Comparison of ENCODE assay signal across 12 cellular contexts in the genomic region with DNA sequence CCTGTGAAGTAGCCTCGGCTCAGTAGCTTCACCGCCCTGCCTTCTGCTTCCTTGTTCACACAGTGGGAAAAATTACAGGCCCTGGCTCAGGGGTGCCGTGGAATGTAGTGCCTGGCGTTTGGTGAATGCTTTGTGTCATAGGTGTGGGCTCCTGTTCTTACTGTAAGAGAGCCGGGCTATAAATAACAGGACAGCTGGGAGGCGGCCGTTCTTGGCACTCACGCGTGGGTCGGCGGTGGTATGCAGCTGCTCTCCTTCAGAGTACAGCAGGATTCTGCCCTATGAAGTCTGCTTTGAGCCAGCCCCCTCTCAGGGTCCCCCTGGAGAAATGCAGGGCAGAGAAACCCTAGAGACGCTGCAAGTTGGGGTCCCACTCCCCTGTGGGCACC.
DNase-seq lines count a peak whose midpoint lies in the region; ATAC-seq and TF ChIP-seq lines count a peak whose summit lies in the region.
"Had no signal": no experiment of that assay in that cellular context is flagged by ENCODE, and none has a peak within 500 bp of the region (broad histone marks: within the 10 kb centered on the region; RNA-seq: fewer than 3 reads in every experiment).

No MANE protein-coding gene starts in this region.

- no peak for TF ChIP-seq CTCF in fibroblast of the aortic adventitia (IDR thresholded peaks at IDR 0.05; ENCODE audit: insufficient read depth, low read length)
- TF ChIP-seq CTCF in mucosa of descending colon (IDR thresholded peaks at IDR 0.05): no peak

- no peaks in the 10 kb centered on the region for H3K36me3 ChIP-seq in mucosa of descending colon (ENCODE audit: low read depth)

- DNase-seq in Right ventricle myocardium inferior (ENCODE audit: missing footprints): no peak
- no peak for DNase-seq in cardiac septum (ENCODE audit: low spot score)
- DNase-seq in fibroblast of the aortic adventitia (ENCODE audit: low read depth): peak; percentile 31
- peak in 1 of 3 donors; percentile 31 for DNase-seq in mucosa of descending colon
- no peak for DNase-seq in NCI-H526 treated with DMSO at 0.1 percent for 48 hours (lab: John Stamatoyannopoulos, UW)
- no peak for DNase-seq in COLO829 (ENCODE audit: low spot score)
- DNase-seq in middle frontal gyrus (ENCODE audit: extremely low spot score, low spot score): no peak
- DNase-seq: activated CD8-positive, alpha-beta memory T cell treated with anti-CD3 and anti-CD28 coated beads, Interleukin-2, amount 50 U/mL, for 48 hours; NCI-H1436; tibial artery had no signal

- intact Hi-C loops in Right ventricle myocardium inferior (cut with DNase I): loop anchor here (1.0 kb wide), 1 partner anchor 13 kb away; no protein-coding TSS in a partner anchor
- intact Hi-C loops in cardiac septum (cut with DNase I): no loop called here
- intact Hi-C loops in mucosa of descending colon (cut with DNase I, micrococcal nuclease): no loop called here

- H3K4me3 ChIP-seq in fibroblast of the aortic adventitia (ENCODE audit: low read depth, low read length) (no peak overlapping the region), mucosa of descending colon (no peak overlapping the region)
- H3K4me3 ChIP-seq: SK-N-MC, tibial artery had no signal

- peak; percentile 88 for ATAC-seq in Right ventricle myocardium inferior
- ATAC-seq in mucosa of descending colon: peak; percentile 3
- no peak for ATAC-seq in GM19455 (IDR thresholded peaks at IDR 0.05; ENCODE audit: unreplicated experiment)

- H3K9me3 ChIP-seq in mucosa of descending colon: no peaks in the 10 kb centered on the region
- H3K9me3 ChIP-seq: tibial artery had no signal

- no peaks in the 10 kb centered on the region for H3K4me1 ChIP-seq in mucosa of descending colon (ENCODE audit: low read depth)
- H3K4me1 ChIP-seq: tibial artery had no signal
